Comparison of ENCODE assay signal across 17 cellular contexts in the genomic region with DNA sequence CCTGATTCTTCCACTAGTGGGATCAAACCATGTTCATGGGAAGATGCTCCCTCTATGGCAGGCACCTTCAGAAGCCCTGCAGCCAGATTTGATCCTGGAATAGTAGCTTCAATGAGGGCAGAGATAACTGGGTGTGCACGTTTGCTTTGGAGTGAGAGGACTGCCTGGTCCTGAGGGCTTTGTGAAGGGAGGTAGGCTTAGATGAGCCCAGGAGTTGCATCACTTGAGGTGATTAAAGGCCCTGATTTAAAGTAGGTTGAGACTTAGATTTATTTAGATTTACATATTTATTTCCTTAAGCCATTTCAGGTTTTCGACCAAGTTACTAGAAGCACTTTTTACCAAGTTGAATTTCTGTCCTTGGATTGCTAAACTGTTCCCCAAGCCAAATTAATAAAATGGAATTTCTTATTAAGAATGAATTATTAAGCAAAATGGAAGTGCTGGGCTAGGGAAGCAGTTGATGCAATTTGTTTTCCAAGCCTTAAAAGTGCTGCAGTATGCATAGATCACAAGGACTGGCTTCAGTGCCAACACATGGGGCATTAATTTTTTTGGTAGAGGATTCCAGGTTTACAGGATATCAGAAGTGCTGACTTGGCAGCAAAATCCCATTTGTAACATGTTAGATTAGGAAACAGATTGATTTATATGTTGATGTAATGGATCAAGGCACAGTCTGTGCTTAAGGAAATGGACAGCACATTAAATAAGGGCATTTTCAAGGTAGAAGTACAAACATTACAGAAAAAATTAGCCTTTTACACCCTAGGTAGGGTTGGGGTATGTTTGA. TPM values are rescaled to one million over a fixed set of nuclear protein-coding genes. Genes with fewer than 3 reads are reported as not detected.
DNase-seq lines count a peak whose midpoint lies in the region; ATAC-seq and TF ChIP-seq lines count a peak whose summit lies in the region.
"Had no signal": no experiment of that assay in that cellular context is flagged by ENCODE, and none has a peak within 500 bp of the region (broad histone marks: within the 10 kb centered on the region; RNA-seq: fewer than 3 reads in every experiment).

No MANE protein-coding gene starts in this region.

- H3K4me1 Mint-ChIP-seq in WTC11 = peaks cover 43% of the 10 kb centered on the region
- H3K4me1 Mint-ChIP-seq: activated CD4-positive, alpha-beta memory T cell treated with anti-CD3 and anti-CD28 coated beads, Interleukin-2, amount 10 ng/mL, durations not matched to agents 7 days and 5 days had no signal

- H3K4me3 ChIP-seq in subcutaneous abdominal adipose tissue (ENCODE audit: low read depth in 1 of 5, low read length in 5 of 5) = no peak overlapping the region
- H3K4me3 ChIP-seq: Peyer's patch had no signal

- H3K4me1 ChIP-seq in foreskin keratinocyte = peaks cover 10% of the 10 kb centered on the region
- peaks cover 0 to 42% (median 33%) of the 10 kb centered on the region in 5 donors for H3K4me1 ChIP-seq in subcutaneous abdominal adipose tissue (ENCODE audit: control insufficient read depth in 5 of 5, insufficient read depth in 5 of 5, low read length in 5 of 5)

- H3K27ac ChIP-seq in foreskin keratinocyte (no peak overlapping the region), subcutaneous abdominal adipose tissue (ENCODE audit: low read depth, low read length) (peak overlapping the region; percentile 54)
- H3K27ac ChIP-seq: 22Rv1, Peyer's patch had no signal

- POLR2A ChIA-PET in WTC11 (lab: Charles Lee) = no interaction called here

- peak overlapping the region; percentile 42; the same call in 1 of the 2 replicates for H3K27ac Mint-ChIP-seq in WTC11
- H3K27ac Mint-ChIP-seq: activated CD4-positive, alpha-beta memory T cell treated with anti-CD3 and anti-CD28 coated beads, Interleukin-2, amount 10 ng/mL, durations not matched to agents 7 days and 5 days had no signal

- H3K27me3 Mint-ChIP-seq in WTC11 (ENCODE audit: low read depth) = no peaks in the 10 kb centered on the region
- H3K27me3 Mint-ChIP-seq: activated CD4-positive, alpha-beta memory T cell treated with anti-CD3 and anti-CD28 coated beads, Interleukin-2, amount 10 ng/mL, durations not matched to agents 7 days and 5 days had no signal

- H3K9me3 ChIP-seq in subcutaneous abdominal adipose tissue (ENCODE audit: control insufficient read depth in 5 of 5, low read length in 5 of 5) = no peaks in the 10 kb centered on the region
- H3K9me3 ChIP-seq: Peyer's patch had no signal

- H3K36me3 Mint-ChIP-seq in WTC11 = peaks cover 16% of the 10 kb centered on the region

- H3K27me3 ChIP-seq in foreskin keratinocyte = no peaks in the 10 kb centered on the region
- no peaks in the 10 kb centered on the region for H3K27me3 ChIP-seq in subcutaneous abdominal adipose tissue (ENCODE audit: control insufficient read depth in 5 of 5, insufficient read depth in 4 of 5, low read length in 5 of 5)
- H3K27me3 ChIP-seq: Peyer's patch had no signal

- CTCF ChIA-PET in WTC11 (lab: Charles Lee) = no interaction called here

- DNase-seq in DMS 273 (lab: John Stamatoyannopoulos, UW; ENCODE audit: unreplicated experiment) = peak; percentile 20
- DNase-seq in DMS 273 treated with DMSO at 0.1 percent for 48 hours (lab: John Stamatoyannopoulos, UW) = no peak
- DNase-seq in WTC11 (ENCODE audit: low spot score) = no peak
- DNase-seq in foreskin keratinocyte = no peak
- DNase-seq in epidermal melanocyte (ENCODE audit: insufficient read length, low spot score) = no peak
- DNase-seq in NCI-H345 treated with DMSO at 0.1 percent for 48 hours (lab: John Stamatoyannopoulos, UW; ENCODE audit: unreplicated experiment) = no peak
- no peak for DNase-seq in AML-193 (lab: John Stamatoyannopoulos, UW)
- DNase-seq: activated CD4-positive, alpha-beta memory T cell treated with anti-CD3 and anti-CD28 coated beads, Interleukin-2, amount 10 ng/mL, durations not matched to agents 7 days and 5 days; activated gamma-delta T cell; cerebellar nuclear complex; islet precursor cell; NCI-H2171; Peyer's patch; substantia nigra had no signal

- ATAC-seq in WTC11 = no peak
- ATAC-seq in foreskin keratinocyte = peak; percentile 35

- peaks cover 12% of the 10 kb centered on the region for H3K9me3 Mint-ChIP-seq in WTC11
- H3K9me3 Mint-ChIP-seq: activated CD4-positive, alpha-beta memory T cell treated with anti-CD3 and anti-CD28 coated beads, Interleukin-2, amount 10 ng/mL, durations not matched to agents 7 days and 5 days had no signal

- no peak overlapping the region for H3K9ac ChIP-seq in subcutaneous abdominal adipose tissue (ENCODE audit: low read length in 5 of 5)

- H3K36me3 ChIP-seq in subcutaneous abdominal adipose tissue (ENCODE audit: control insufficient read depth in 5 of 5, insufficient read depth in 5 of 5, low read length in 5 of 5) = no peaks in the 10 kb centered on the region
- H3K36me3 ChIP-seq: Peyer's patch had no signal

- TF ChIP-seq CTCF in WTC11 (IDR thresholded peaks at IDR 0.05) (no peak), foreskin keratinocyte (conservative IDR thresholded peaks at IDR 0.05) (no peak)

- H3K4me3 Mint-ChIP-seq in WTC11 = no peak overlapping the region
- H3K4me3 Mint-ChIP-seq: activated CD4-positive, alpha-beta memory T cell treated with anti-CD3 and anti-CD28 coated beads, Interleukin-2, amount 10 ng/mL, durations not matched to agents 7 days and 5 days had no signal

TF ChIP-seq in WTC11, 78 proteins besides CTCF, POLR2A, EP300 and RAD21 (continues in another document):
- TF ChIP-seq GABPB1 (CRISPR knock-in tag; IDR thresholded peaks at IDR 0.05) = no peak
- TF ChIP-seq, protein P1, sequence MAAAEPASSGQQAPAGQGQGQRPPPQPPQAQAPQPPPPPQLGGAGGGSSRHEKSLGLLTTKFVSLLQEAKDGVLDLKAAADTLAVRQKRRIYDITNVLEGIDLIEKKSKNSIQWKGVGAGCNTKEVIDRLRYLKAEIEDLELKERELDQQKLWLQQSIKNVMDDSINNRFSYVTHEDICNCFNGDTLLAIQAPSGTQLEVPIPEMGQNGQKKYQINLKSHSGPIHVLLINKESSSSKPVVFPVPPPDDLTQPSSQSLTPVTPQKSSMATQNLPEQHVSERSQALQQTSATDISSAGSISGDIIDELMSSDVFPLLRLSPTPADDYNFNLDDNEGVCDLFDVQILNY (CRISPR knock-in tag; IDR thresholded peaks at IDR 0.05) = no peak
- TF ChIP-seq CBFB (CRISPR knock-in tag; IDR thresholded peaks at IDR 0.05; ENCODE audit: low read depth) = no peak
- TF ChIP-seq KAT7 (CRISPR knock-in tag; IDR thresholded peaks at IDR 0.05; ENCODE audit: borderline replicate concordance) = no peak
- no peak for TF ChIP-seq SOX15 (CRISPR knock-in tag; IDR thresholded peaks at IDR 0.05)
- TF ChIP-seq, protein P2, sequence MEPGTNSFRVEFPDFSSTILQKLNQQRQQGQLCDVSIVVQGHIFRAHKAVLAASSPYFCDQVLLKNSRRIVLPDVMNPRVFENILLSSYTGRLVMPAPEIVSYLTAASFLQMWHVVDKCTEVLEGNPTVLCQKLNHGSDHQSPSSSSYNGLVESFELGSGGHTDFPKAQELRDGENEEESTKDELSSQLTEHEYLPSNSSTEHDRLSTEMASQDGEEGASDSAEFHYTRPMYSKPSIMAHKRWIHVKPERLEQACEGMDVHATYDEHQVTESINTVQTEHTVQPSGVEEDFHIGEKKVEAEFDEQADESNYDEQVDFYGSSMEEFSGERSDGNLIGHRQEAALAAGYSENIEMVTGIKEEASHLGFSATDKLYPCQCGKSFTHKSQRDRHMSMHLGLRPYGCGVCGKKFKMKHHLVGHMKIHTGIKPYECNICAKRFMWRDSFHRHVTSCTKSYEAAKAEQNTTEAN (CRISPR knock-in tag; IDR thresholded peaks at IDR 0.05) = no peak
- TF ChIP-seq, protein P3, sequence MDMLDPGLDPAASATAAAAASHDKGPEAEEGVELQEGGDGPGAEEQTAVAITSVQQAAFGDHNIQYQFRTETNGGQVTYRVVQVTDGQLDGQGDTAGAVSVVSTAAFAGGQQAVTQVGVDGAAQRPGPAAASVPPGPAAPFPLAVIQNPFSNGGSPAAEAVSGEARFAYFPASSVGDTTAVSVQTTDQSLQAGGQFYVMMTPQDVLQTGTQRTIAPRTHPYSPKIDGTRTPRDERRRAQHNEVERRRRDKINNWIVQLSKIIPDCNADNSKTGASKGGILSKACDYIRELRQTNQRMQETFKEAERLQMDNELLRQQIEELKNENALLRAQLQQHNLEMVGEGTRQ (CRISPR knock-in tag; IDR thresholded peaks at IDR 0.05) = no peak
- TF ChIP-seq, protein P4, sequence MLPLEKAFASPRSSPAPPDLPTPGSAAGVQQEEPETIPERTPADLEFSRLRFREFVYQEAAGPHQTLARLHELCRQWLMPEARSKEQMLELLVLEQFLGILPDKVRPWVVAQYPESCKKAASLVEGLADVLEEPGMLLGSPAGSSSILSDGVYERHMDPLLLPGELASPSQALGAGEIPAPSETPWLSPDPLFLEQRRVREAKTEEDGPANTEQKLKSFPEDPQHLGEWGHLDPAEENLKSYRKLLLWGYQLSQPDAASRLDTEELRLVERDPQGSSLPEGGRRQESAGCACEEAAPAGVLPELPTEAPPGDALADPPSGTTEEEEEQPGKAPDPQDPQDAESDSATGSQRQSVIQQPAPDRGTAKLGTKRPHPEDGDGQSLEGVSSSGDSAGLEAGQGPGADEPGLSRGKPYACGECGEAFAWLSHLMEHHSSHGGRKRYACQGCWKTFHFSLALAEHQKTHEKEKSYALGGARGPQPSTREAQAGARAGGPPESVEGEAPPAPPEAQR (CRISPR knock-in tag; IDR thresholded peaks at IDR 0.05) = no peak
- TF ChIP-seq FOXK1 (CRISPR knock-in tag; IDR thresholded peaks at IDR 0.05) = no peak

RNA-seq across cellular contexts. Expression of a gene that starts 33.0 kb away (rescaled TPM):
- total RNA-seq in WTC11 (2021) (340 to 353 TPM (median 345 TPM) in 3 replicates), foreskin keratinocyte (286 and 312 TPM in 2 replicates)
- 173 and 203 TPM in 2 replicates for polyA plus RNA-seq in foreskin keratinocyte

RNA-seq across cellular contexts. Expression of a gene that starts 56.9 kb away (rescaled TPM):
- total RNA-seq in WTC11 (2021) (27.5 to 33.9 TPM (median 27.8 TPM) in 3 replicates), foreskin keratinocyte (94.1 and 94.8 TPM in 2 replicates)
- 76.9 and 79.1 TPM in 2 replicates for polyA plus RNA-seq in foreskin keratinocyte
- total RNA-seq: activated CD4-positive, alpha-beta memory T cell treated with anti-CD3 and anti-CD28 coated beads, Interleukin-2, amount 10 ng/mL, durations not matched to agents 7 days and 5 days; frontal cortex had no signal
